Comparison of ENCODE assay signal across 8 cellular contexts in genomic region chr17:56779898-56780777, GRCh38.
DNase-seq lines count a peak whose midpoint lies in the region; ATAC-seq and TF ChIP-seq lines count a peak whose summit lies in the region.

No MANE protein-coding gene starts in this region.

- peak; percentile 77 for TF ChIP-seq CTCF in AG09309 (IDR thresholded peaks at IDR 0.05; ENCODE audit: control insufficient read depth, insufficient read depth, low read depth, low read length, missing control alignments)

- DNase-seq in AG09309 (ENCODE audit: low read depth) (no peak), NCI-H2196 (lab: John Stamatoyannopoulos, UW; ENCODE audit: unreplicated experiment) (peak; percentile 82), kidney glomerular epithelial cell (lab: John Stamatoyannopoulos, UW) (peak; percentile 6)
- peak; percentile 64 to 81 (median 79) for DNase-seq in activated CD4-positive, CD25-positive, alpha-beta regulatory T cell (lab: John Stamatoyannopoulos, UW)
- DNase-seq in central memory CD4-positive, alpha-beta T cell, result peak; percentile 80
- peak; percentile 69 to 86 (median 80) for DNase-seq in stimulated activated CD4-positive, alpha-beta T cell treated with anti-CD3 and anti-CD28 coated beads, Interleukin-1b, Interleukin-23, amount 100 ng/mL, for 24 hours (ENCODE audit: low read depth in 4 of 4, low spot score in 1 of 4)

- peak overlapping the region; percentile 31 for H3K4me3 ChIP-seq in AG09309 (ENCODE audit: control insufficient read depth, low read depth, low read length)

- ATAC-seq in GM18870 (IDR thresholded peaks at IDR 0.05; ENCODE audit: unreplicated experiment) (peak; percentile 63), HG03108 (IDR thresholded peaks at IDR 0.05; ENCODE audit: unreplicated experiment) (peak; percentile 92)
